In genomic region chr2:181158453-181158852, GRCh38 we compare ENCODE assay signal across 31 cellular contexts.
"Had no signal": no experiment of that assay in that cellular context is flagged by ENCODE, and none has a peak within 500 bp of the region (broad histone marks: within the 10 kb centered on the region; RNA-seq: fewer than 3 reads in every experiment).

No MANE protein-coding gene starts in this region.

- H3K27ac ChIP-seq: adrenal gland, body of pancreas, colonic mucosa, dorsolateral prefrontal cortex, left ventricle myocardium inferior, spleen, suprapubic skin, tibial artery, upper lobe of right lung had no signal

- H3K27me3 ChIP-seq: adrenal gland, body of pancreas, colonic mucosa, dorsolateral prefrontal cortex, spleen, suprapubic skin, tibial artery, upper lobe of right lung had no signal

- FAIRE-seq: frontal cortex had no signal

- H3K4me3 ChIP-seq: adrenal gland, body of pancreas, colonic mucosa, dorsolateral prefrontal cortex, left ventricle myocardium inferior, lung, mucosa of descending colon, spleen, suprapubic skin, tibial artery, upper lobe of right lung had no signal

- ATAC-seq: body of pancreas; mucosa of descending colon; natural killer cell treated with Interleukin-12 subunit alpha and Interleukin-12 subunit beta and Interleukin-15 and Interleukin-18, amount 100 ng/mL, for 72 hours; right cardiac atrium; T-helper 17 cell; upper lobe of right lung had no signal

- DNase-seq: activated CD4-positive, alpha-beta memory T cell treated with anti-CD3 and anti-CD28 coated beads for 36 hours; activated CD4-positive, alpha-beta T cell treated with anti-CD3 and anti-CD28 coated beads, Interleukin-2, amount 10 ng/mL, durations not matched to agents 24 days and 14 days; activated CD4-positive, CD25-positive, alpha-beta regulatory T cell treated with anti-CD3 and anti-CD28 coated beads, Interleukin-2, amount 50 U/mL, for 72 hours; activated CD8-positive, alpha-beta memory T cell treated with anti-CD3 and anti-CD28 coated beads, Interleukin-2, amount 50 U/mL, for 4 hours; activated effector memory CD4-positive, alpha-beta T cell treated with anti-CD3 and anti-CD28 coated beads, Interleukin-2, amount 50 U/mL, for 16 hours; activated naive CD4-positive, alpha-beta T cell treated with anti-CD3 and anti-CD28 coated beads for 36 hours; activated naive CD8-positive, alpha-beta T cell treated with anti-CD3 and anti-CD28 coated beads for 36 hours; activated T-cell treated with anti-CD3 and anti-CD28 coated beads, Interleukin-2, amount 50 U/mL, for 1 hour; adrenal gland; aorta; body of pancreas; cerebellar nuclear complex; colonic mucosa; dorsolateral prefrontal cortex; effector memory CD4-positive, alpha-beta T cell; glutamatergic neuron; islet precursor cell; left ventricle myocardium inferior; mucosa of descending colon; posterior cingulate gyrus; right cardiac atrium; spleen; stimulated activated naive CD4-positive, alpha-beta T cell; T-helper 17 cell; T1000; tibial artery; upper lobe of right lung had no signal

- H3K36me3 ChIP-seq: adrenal gland, colonic mucosa, left ventricle myocardium inferior, spleen, suprapubic skin, tibial artery, upper lobe of right lung had no signal

- H3K9me3 ChIP-seq: adrenal gland, body of pancreas, colonic mucosa, suprapubic skin, tibial artery, upper lobe of right lung had no signal

- H3K4me1 ChIP-seq: adrenal gland, body of pancreas, colonic mucosa, left ventricle myocardium inferior, suprapubic skin, tibial artery, upper lobe of right lung had no signal
